In the genomic region with DNA sequence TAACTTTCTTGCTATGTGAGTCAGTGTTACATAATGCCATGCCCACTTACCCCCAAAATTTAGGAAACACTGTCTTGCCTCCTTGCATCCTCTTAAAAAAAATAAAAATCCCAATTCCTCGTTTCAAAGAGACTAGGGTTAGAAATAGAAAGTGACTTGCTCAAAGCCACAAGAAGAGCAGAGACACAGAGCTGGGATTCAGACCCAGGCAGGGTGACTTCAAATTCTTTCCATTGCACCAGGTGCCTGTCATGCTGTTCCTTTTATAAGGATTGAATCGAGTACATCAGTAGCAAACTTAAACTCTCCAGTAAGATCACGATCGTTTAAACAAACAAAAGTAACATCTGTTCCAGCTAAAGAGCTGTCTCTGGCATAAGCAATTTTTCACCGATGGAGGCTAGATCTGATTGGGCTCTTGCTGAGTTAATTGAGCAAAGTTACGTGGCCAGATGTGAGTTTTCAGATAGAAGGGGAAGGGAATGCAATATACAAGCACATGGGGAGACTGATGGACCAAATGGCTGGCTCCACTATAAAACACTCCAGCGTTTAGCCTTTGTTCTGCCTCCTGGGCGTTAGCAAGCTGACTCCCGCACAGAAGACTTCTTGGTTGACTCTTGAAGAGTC, we compare ENCODE assay signal across 13 cellular contexts.
DNase-seq lines count a peak whose midpoint lies in the region; ATAC-seq and TF ChIP-seq lines count a peak whose summit lies in the region.
"Had no signal": no experiment of that assay in that cellular context is flagged by ENCODE, and none has a peak within 500 bp of the region (broad histone marks: within the 10 kb centered on the region; RNA-seq: fewer than 3 reads in every experiment).

No MANE protein-coding gene starts in this region.

- no peak for TF ChIP-seq POLR2A in adrenal gland (IDR thresholded peaks at IDR 0.05)

- H3K27me3 ChIP-seq in aorta (ENCODE audit: control insufficient read depth in 1 of 2, insufficient read depth in 2 of 2, low read length in 1 of 2): no peaks in the 10 kb centered on the region
- H3K27me3 ChIP-seq in adrenal gland: no peaks in the 10 kb centered on the region

- peak overlapping the region; percentile 13 to 36 for H3K4me3 Mint-ChIP-seq in activated T-cell treated with anti-CD3 and anti-CD28 coated beads, Interleukin-2, amount 50 U/mL, for 72 hours
- no peak overlapping the region for H3K4me3 Mint-ChIP-seq in activated T-cell treated with anti-CD3 and anti-CD28 coated beads, Interleukin-2, amount 50 U/mL, for 4 hours
- H3K4me3 Mint-ChIP-seq: effector memory CD8-positive, alpha-beta T cell had no signal

- intact Hi-C loops in aorta (cut with DNase I): loop anchor here in 1 of 2 donors (5.0 kb wide), 1 partner anchor 45 kb away; no protein-coding TSS in a partner anchor
- intact Hi-C loops in adrenal gland (cut with DNase I): no loop called here

- no peak overlapping the region for H3K27ac Mint-ChIP-seq in activated T-cell treated with anti-CD3 and anti-CD28 coated beads, Interleukin-2, amount 50 U/mL, for 72 hours
- H3K27ac Mint-ChIP-seq: effector memory CD8-positive, alpha-beta T cell had no signal

- H3K27me3 Mint-ChIP-seq in activated T-cell treated with anti-CD3 and anti-CD28 coated beads, Interleukin-2, amount 50 U/mL, for 72 hours (ENCODE audit: low read depth): peaks cover 21% of the 10 kb centered on the region
- H3K27me3 Mint-ChIP-seq in activated T-cell treated with anti-CD3 and anti-CD28 coated beads, Interleukin-2, amount 50 U/mL, for 4 hours (ENCODE audit: low read depth): peaks cover 2% of the 10 kb centered on the region

- no peak for DNase-seq in activated T-cell treated with anti-CD3 and anti-CD28 coated beads, Interleukin-2, amount 50 U/mL, for 72 hours
- DNase-seq in activated T-cell treated with anti-CD3 and anti-CD28 coated beads, Interleukin-2, amount 50 U/mL, for 4 hours: no peak
- peak; percentile 97 for DNase-seq in NCI-H524 treated with DMSO at 0.1 percent for 48 hours (lab: John Stamatoyannopoulos, UW)
- DNase-seq in fibroblast of villous mesenchyme (ENCODE audit: low read depth): peak; percentile 64
- DNase-seq in aorta: no peak
- DNase-seq in adrenal gland: no peak
- DNase-seq: AML-193; effector memory CD8-positive, alpha-beta T cell; head of caudate nucleus; NCI-H345 had no signal

- peak overlapping the region; percentile 43 to 51 for H3K27ac ChIP-seq in aorta (ENCODE audit: low read depth in 1 of 2, low read length in 2 of 2)
- H3K27ac ChIP-seq in adrenal gland: no peak overlapping the region
- H3K27ac ChIP-seq: neutrophil had no signal

- H3K9me3 ChIP-seq in aorta (ENCODE audit: control insufficient read depth, low read length) (no peaks in the 10 kb centered on the region), adrenal gland (replicated peaks in 1 of 3) (no peaks in the 10 kb centered on the region)
- H3K9me3 ChIP-seq: neutrophil had no signal

- H3K4me1 ChIP-seq in aorta (ENCODE audit: control insufficient read depth in 1 of 2, insufficient read depth in 2 of 2, low read length in 2 of 2) (peaks cover 3 to 5% of the 10 kb centered on the region in 2 donors), adrenal gland (replicated peaks in 1 of 2) (no peaks in the 10 kb centered on the region)

- H3K36me3 ChIP-seq in aorta (ENCODE audit: control insufficient read depth in 1 of 2, insufficient read depth in 2 of 2, low read length in 1 of 2) (peaks cover 0 to 4% of the 10 kb centered on the region in 2 donors), adrenal gland (replicated peaks in 1 of 2) (no peaks in the 10 kb centered on the region)
- H3K36me3 ChIP-seq: neutrophil had no signal

- no peak overlapping the region for H3K4me3 ChIP-seq in fibroblast of villous mesenchyme (ENCODE audit: low read depth, low read length)
- H3K4me3 ChIP-seq in aorta (ENCODE audit: low read length in 2 of 2): peak overlapping the region in 1 of 2 donors; percentile 10
- H3K4me3 ChIP-seq in adrenal gland: no peak overlapping the region

- H3K36me3 Mint-ChIP-seq in activated T-cell treated with anti-CD3 and anti-CD28 coated beads, Interleukin-2, amount 50 U/mL, for 72 hours (ENCODE audit: insufficient read depth in 2 of 2): peaks cover 6 to 7% of the 10 kb centered on the region in 2 donors
- no peaks in the 10 kb centered on the region for H3K36me3 Mint-ChIP-seq in activated T-cell treated with anti-CD3 and anti-CD28 coated beads, Interleukin-2, amount 50 U/mL, for 4 hours (ENCODE audit: insufficient read depth)

- WGBS in aorta, 2 donors: 8 to 9% methylated on average over 9 of the region's 9 CpGs
- 54 to 60% (median 58%) methylated on average over 9 of the region's 9 CpGs for WGBS in adrenal gland, 4 donors

- TF ChIP-seq CTCF in fibroblast of villous mesenchyme (IDR thresholded peaks at IDR 0.05; ENCODE audit: insufficient read depth, low read depth, low read length) (no peak), adrenal gland (IDR thresholded peaks at IDR 0.05) (no peak)

- peaks cover 68% of the 10 kb centered on the region for H3K4me1 Mint-ChIP-seq in activated T-cell treated with anti-CD3 and anti-CD28 coated beads, Interleukin-2, amount 50 U/mL, for 72 hours (ENCODE audit: low read depth)
- peaks cover 23% of the 10 kb centered on the region for H3K4me1 Mint-ChIP-seq in activated T-cell treated with anti-CD3 and anti-CD28 coated beads, Interleukin-2, amount 50 U/mL, for 4 hours (ENCODE audit: low read depth)

- peak in 1 of 2 donors; percentile 38 for ATAC-seq in activated T-cell treated with anti-CD3 and anti-CD28 coated beads, Interleukin-2, amount 50 U/mL, for 72 hours (replicated peaks in 1 of 2)
- no peak for ATAC-seq in activated T-cell treated with anti-CD3 and anti-CD28 coated beads, Interleukin-2, amount 50 U/mL, for 4 hours
- ATAC-seq in aorta (ENCODE audit: low FRiP score): no peak
- ATAC-seq in GM21576 (IDR thresholded peaks at IDR 0.05; ENCODE audit: unreplicated experiment): no peak
- ATAC-seq in HG02623 (IDR thresholded peaks at IDR 0.05; ENCODE audit: unreplicated experiment): no peak
- ATAC-seq: effector memory CD8-positive, alpha-beta T cell had no signal

- no peaks in the 10 kb centered on the region for H3K9me3 Mint-ChIP-seq in activated T-cell treated with anti-CD3 and anti-CD28 coated beads, Interleukin-2, amount 50 U/mL, for 72 hours
- H3K9me3 Mint-ChIP-seq in activated T-cell treated with anti-CD3 and anti-CD28 coated beads, Interleukin-2, amount 50 U/mL, for 4 hours: no peaks in the 10 kb centered on the region
- H3K9me3 Mint-ChIP-seq: effector memory CD8-positive, alpha-beta T cell had no signal

Comparison
In these comparisons a context has a peak if more than half of its experiments do, and no peak if none do; other contexts are left out.
1. DNase-seq: peak in NCI-H524 treated with DMSO at 0.1 percent for 48 hours (single experiment) and fibroblast of villous mesenchyme (single experiment); none in activated T-cell treated with anti-CD3 and anti-CD28 coated beads, Interleukin-2, amount 50 U/mL, for 72 hours (0 of 2), activated T-cell treated with anti-CD3 and anti-CD28 coated beads, Interleukin-2, amount 50 U/mL, for 4 hours (single experiment), aorta (0 of 2) and adrenal gland (0 of 7).
2. H3K27ac ChIP-seq: peak in aorta (2 of 2); none in adrenal gland (0 of 5).